In the genomic region with DNA sequence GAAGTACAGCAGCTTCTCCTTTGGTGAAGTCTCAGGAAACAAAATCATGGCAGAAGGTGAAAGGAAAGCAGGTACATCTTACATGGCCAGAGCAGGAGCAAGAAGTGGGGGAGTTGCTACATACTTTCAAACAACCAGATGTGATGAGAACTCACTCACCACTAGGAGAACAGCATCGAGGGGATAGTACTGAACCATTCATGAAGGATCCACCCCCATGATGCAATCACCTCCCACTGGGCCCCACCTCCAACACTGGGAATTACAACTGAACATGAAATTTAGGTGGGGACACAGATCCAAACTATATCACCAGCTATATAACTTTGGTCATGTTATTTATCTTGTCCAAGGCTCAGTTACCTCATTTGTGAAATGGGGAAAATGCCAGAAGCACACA, we compare ENCODE assay signal across 2 cellular contexts.
TF ChIP-seq lines count a peak whose summit lies in the region.

No MANE protein-coding gene starts in this region.

TF ChIP-seq in A549, 52 proteins besides CTCF, POLR2A, EP300 and RAD21 (continued from another document):
- TF ChIP-seq NPAS2 (CRISPR knock-in tag; IDR thresholded peaks at IDR 0.05; ENCODE audit: borderline replicate concordance) (no peak), NR3C1 (IDR thresholded peaks at IDR 0.05) (no peak), FOXS1 (CRISPR knock-in tag; IDR thresholded peaks at IDR 0.05) (no peak), ZFP36 (IDR thresholded peaks at IDR 0.05; ENCODE audit: borderline replicate concordance, partially characterized antibody) (no peak), HDAC2 (IDR thresholded peaks at IDR 0.05) (no peak), ZSCAN20 (CRISPR knock-in tag; IDR thresholded peaks at IDR 0.05) (no peak), NFE2L2 (conservative IDR thresholded peaks at IDR 0.05; ENCODE audit: low read length) (no peak), HOXB13 (CRISPR knock-in tag; IDR thresholded peaks at IDR 0.05; ENCODE audit: low read depth) (no peak), EHMT2 (IDR thresholded peaks at IDR 0.05; ENCODE audit: low read depth) (no peak)
- TF ChIP-seq, protein P1, sequence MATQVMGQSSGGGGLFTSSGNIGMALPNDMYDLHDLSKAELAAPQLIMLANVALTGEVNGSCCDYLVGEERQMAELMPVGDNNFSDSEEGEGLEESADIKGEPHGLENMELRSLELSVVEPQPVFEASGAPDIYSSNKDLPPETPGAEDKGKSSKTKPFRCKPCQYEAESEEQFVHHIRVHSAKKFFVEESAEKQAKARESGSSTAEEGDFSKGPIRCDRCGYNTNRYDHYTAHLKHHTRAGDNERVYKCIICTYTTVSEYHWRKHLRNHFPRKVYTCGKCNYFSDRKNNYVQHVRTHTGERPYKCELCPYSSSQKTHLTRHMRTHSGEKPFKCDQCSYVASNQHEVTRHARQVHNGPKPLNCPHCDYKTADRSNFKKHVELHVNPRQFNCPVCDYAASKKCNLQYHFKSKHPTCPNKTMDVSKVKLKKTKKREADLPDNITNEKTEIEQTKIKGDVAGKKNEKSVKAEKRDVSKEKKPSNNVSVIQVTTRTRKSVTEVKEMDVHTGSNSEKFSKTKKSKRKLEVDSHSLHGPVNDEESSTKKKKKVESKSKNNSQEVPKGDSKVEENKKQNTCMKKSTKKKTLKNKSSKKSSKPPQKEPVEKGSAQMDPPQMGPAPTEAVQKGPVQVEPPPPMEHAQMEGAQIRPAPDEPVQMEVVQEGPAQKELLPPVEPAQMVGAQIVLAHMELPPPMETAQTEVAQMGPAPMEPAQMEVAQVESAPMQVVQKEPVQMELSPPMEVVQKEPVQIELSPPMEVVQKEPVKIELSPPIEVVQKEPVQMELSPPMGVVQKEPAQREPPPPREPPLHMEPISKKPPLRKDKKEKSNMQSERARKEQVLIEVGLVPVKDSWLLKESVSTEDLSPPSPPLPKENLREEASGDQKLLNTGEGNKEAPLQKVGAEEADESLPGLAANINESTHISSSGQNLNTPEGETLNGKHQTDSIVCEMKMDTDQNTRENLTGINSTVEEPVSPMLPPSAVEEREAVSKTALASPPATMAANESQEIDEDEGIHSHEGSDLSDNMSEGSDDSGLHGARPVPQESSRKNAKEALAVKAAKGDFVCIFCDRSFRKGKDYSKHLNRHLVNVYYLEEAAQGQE (IDR thresholded peaks at IDR 0.05), result no peak
- TF ChIP-seq, protein P2, sequence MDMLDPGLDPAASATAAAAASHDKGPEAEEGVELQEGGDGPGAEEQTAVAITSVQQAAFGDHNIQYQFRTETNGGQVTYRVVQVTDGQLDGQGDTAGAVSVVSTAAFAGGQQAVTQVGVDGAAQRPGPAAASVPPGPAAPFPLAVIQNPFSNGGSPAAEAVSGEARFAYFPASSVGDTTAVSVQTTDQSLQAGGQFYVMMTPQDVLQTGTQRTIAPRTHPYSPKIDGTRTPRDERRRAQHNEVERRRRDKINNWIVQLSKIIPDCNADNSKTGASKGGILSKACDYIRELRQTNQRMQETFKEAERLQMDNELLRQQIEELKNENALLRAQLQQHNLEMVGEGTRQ (IDR thresholded peaks at IDR 0.05), result no peak
- TF ChIP-seq, protein P3, sequence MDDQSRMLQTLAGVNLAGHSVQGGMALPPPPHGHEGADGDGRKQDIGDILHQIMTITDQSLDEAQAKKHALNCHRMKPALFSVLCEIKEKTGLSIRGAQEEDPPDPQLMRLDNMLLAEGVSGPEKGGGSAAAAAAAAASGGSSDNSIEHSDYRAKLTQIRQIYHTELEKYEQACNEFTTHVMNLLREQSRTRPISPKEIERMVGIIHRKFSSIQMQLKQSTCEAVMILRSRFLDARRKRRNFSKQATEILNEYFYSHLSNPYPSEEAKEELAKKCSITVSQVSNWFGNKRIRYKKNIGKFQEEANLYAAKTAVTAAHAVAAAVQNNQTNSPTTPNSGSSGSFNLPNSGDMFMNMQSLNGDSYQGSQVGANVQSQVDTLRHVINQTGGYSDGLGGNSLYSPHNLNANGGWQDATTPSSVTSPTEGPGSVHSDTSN (IDR thresholded peaks at IDR 0.05), result no peak
- TF ChIP-seq, protein P4, sequence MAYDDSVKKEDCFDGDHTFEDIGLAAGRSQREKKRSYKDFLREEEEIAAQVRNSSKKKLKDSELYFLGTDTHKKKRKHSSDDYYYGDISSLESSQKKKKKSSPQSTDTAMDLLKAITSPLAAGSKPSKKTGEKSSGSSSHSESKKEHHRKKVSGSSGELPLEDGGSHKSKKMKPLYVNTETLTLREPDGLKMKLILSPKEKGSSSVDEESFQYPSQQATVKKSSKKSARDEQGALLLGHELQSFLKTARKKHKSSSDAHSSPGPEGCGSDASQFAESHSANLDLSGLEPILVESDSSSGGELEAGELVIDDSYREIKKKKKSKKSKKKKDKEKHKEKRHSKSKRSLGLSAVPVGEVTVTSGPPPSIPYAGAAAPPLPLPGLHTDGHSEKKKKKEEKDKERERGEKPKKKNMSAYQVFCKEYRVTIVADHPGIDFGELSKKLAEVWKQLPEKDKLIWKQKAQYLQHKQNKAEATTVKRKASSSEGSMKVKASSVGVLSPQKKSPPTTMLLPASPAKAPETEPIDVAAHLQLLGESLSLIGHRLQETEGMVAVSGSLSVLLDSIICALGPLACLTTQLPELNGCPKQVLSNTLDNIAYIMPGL (CRISPR knock-in tag; IDR thresholded peaks at IDR 0.05; ENCODE audit: borderline replicate concordance), result no peak
TF ChIP-seq in A549: peak in this region for 0.

TF ChIP-seq in HCT116, 20 proteins besides CTCF, POLR2A, EP300 and RAD21 (continued from another document):
- TF ChIP-seq, protein P1 (IDR thresholded peaks at IDR 0.05; ENCODE audit: low read depth), result no peak
